Comparison of ENCODE assay signal across 1 cellular context in the genomic region with DNA sequence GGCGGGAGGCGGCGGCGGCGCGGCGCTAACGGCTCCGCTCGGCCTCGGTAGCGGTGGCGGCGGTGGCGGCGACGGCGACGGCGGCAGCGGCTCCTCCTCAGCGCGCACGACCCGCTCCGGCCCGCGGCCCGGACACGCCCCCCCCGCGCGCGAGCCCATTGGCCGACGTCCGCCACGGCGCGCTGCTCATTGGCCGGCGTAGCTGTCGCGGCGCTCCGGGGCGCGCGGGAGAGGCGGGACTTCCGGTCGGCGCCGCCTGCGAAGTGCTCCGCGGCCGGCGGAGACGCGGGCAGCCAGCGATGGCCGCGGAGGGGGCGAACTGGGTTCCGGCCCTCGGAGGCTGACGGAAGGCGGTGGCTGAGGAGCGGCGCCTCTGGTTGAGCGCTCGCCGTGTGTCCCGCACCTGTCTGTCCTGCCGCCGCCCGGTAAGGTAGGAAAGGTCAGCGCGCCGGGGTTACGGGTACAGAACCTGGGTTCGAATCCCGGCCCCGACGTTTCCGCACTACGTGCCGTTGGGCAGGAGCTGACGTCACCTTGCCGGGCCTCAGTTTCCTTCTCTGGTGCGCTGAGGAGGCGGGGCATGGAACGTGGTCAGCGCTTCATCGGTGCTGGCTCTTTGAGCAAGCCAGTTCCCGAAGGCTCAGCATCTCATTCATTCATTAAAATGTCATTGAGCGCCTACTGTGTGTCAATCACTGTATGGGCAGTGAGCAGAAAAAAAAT.
TF ChIP-seq lines count a peak whose summit lies in the region.

A gene (minus strand): TSS at position 108 of the 723 bp plus-strand sequence. CDS start 13,826 bp downstream, outside the sequence.

TF ChIP-seq in HepG2, 621 proteins besides CTCF, POLR2A, EP300 and RAD21 (continued from another document):
- TF ChIP-seq, protein P1, sequence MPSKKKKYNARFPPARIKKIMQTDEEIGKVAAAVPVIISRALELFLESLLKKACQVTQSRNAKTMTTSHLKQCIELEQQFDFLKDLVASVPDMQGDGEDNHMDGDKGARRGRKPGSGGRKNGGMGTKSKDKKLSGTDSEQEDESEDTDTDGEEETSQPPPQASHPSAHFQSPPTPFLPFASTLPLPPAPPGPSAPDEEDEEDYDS (CRISPR knock-in tag; IDR thresholded peaks at IDR 0.05), result no peak
- TF ChIP-seq HNRNPLL (IDR thresholded peaks at IDR 0.05; ENCODE audit: low read depth, low read length, poor library complexity, severe bottlenecking) (peak; percentile 77), ZNF501 (CRISPR knock-in tag; IDR thresholded peaks at IDR 0.05) (no peak), NAIF1 (CRISPR knock-in tag; IDR thresholded peaks at IDR 0.05; ENCODE audit: borderline replicate concordance) (no peak), ZNF570 (CRISPR knock-in tag; IDR thresholded peaks at IDR 0.05; ENCODE audit: borderline replicate concordance) (no peak), GZF1 (CRISPR knock-in tag; IDR thresholded peaks at IDR 0.05) (no peak), ZNF577 (CRISPR knock-in tag; IDR thresholded peaks at IDR 0.05; ENCODE audit: borderline replicate concordance, low read depth) (no peak), ERF (CRISPR knock-in tag; IDR thresholded peaks at IDR 0.05) (peak; percentile 39; the same call in 1 of the 2 replicates), ZKSCAN1 (IDR thresholded peaks at IDR 0.05; ENCODE audit: low read length) (peak; percentile 93), TMF1 (CRISPR knock-in tag; IDR thresholded peaks at IDR 0.05; ENCODE audit: low read depth) (peak; percentile 59; the same call in 1 of the 2 replicates), ZNF296 (CRISPR knock-in tag; conservative IDR thresholded peaks at IDR 0.05) (no peak), RORA (CRISPR knock-in tag; IDR thresholded peaks at IDR 0.05) (no peak), ZNF496 (CRISPR knock-in tag; IDR thresholded peaks at IDR 0.05; ENCODE audit: insufficient replicate concordance) (no peak), ZNF3 (CRISPR knock-in tag; IDR thresholded peaks at IDR 0.05) (no peak), ZNF468 (CRISPR knock-in tag; IDR thresholded peaks at IDR 0.05) (no peak; the same call in 1 of the 2 replicates), NR2F6 (IDR thresholded peaks at IDR 0.05) (no peak), NR2F6 (CRISPR knock-in tag; IDR thresholded peaks at IDR 0.05) (no peak), RBM39 (IDR thresholded peaks at IDR 0.05; ENCODE audit: low read depth, low read length, poor library complexity, severe bottlenecking) (no peak), JARID2 (CRISPR knock-in tag; IDR thresholded peaks at IDR 0.05; ENCODE audit: insufficient replicate concordance) (no peak), SALL2 (CRISPR knock-in tag; IDR thresholded peaks at IDR 0.05) (0 out of 2 replicates have a peak, but pooled peaks have one; percentile 26), ZNF256 (CRISPR knock-in tag; conservative IDR thresholded peaks at IDR 0.05) (0 out of 2 replicates have a peak, but pooled peaks have one; percentile 51), BHLHE40 (IDR thresholded peaks at IDR 0.05; ENCODE audit: low read length) (no peak), MTA3 (CRISPR knock-in tag; IDR thresholded peaks at IDR 0.05) (no peak), NFIB (CRISPR knock-in tag; IDR thresholded peaks at IDR 0.05; ENCODE audit: borderline replicate concordance) (no peak), ZNF547 (CRISPR knock-in tag; IDR thresholded peaks at IDR 0.05) (peak; percentile 84), WIZ (CRISPR knock-in tag; IDR thresholded peaks at IDR 0.05) (no peak), ZNF441 (CRISPR knock-in tag; IDR thresholded peaks at IDR 0.05; ENCODE audit: borderline replicate concordance) (no peak), ZSCAN20 (CRISPR knock-in tag; IDR thresholded peaks at IDR 0.05; ENCODE audit: borderline replicate concordance) (peak; percentile 59; the same call in 1 of the 2 replicates)
- TF ChIP-seq, protein P2, sequence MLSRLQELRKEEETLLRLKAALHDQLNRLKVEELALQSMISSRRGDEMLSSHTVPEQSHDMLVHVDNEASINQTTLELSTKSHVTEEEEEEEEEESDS (CRISPR knock-in tag; IDR thresholded peaks at IDR 0.05; ENCODE audit: borderline replicate concordance), result 0 out of 2 replicates have a peak, but pooled peaks have one; percentile 42
- TF ChIP-seq, protein P3, sequence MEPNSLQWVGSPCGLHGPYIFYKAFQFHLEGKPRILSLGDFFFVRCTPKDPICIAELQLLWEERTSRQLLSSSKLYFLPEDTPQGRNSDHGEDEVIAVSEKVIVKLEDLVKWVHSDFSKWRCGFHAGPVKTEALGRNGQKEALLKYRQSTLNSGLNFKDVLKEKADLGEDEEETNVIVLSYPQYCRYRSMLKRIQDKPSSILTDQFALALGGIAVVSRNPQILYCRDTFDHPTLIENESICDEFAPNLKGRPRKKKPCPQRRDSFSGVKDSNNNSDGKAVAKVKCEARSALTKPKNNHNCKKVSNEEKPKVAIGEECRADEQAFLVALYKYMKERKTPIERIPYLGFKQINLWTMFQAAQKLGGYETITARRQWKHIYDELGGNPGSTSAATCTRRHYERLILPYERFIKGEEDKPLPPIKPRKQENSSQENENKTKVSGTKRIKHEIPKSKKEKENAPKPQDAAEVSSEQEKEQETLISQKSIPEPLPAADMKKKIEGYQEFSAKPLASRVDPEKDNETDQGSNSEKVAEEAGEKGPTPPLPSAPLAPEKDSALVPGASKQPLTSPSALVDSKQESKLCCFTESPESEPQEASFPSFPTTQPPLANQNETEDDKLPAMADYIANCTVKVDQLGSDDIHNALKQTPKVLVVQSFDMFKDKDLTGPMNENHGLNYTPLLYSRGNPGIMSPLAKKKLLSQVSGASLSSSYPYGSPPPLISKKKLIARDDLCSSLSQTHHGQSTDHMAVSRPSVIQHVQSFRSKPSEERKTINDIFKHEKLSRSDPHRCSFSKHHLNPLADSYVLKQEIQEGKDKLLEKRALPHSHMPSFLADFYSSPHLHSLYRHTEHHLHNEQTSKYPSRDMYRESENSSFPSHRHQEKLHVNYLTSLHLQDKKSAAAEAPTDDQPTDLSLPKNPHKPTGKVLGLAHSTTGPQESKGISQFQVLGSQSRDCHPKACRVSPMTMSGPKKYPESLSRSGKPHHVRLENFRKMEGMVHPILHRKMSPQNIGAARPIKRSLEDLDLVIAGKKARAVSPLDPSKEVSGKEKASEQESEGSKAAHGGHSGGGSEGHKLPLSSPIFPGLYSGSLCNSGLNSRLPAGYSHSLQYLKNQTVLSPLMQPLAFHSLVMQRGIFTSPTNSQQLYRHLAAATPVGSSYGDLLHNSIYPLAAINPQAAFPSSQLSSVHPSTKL (CRISPR knock-in tag; IDR thresholded peaks at IDR 0.05), result no peak
- TF ChIP-seq, protein P4, sequence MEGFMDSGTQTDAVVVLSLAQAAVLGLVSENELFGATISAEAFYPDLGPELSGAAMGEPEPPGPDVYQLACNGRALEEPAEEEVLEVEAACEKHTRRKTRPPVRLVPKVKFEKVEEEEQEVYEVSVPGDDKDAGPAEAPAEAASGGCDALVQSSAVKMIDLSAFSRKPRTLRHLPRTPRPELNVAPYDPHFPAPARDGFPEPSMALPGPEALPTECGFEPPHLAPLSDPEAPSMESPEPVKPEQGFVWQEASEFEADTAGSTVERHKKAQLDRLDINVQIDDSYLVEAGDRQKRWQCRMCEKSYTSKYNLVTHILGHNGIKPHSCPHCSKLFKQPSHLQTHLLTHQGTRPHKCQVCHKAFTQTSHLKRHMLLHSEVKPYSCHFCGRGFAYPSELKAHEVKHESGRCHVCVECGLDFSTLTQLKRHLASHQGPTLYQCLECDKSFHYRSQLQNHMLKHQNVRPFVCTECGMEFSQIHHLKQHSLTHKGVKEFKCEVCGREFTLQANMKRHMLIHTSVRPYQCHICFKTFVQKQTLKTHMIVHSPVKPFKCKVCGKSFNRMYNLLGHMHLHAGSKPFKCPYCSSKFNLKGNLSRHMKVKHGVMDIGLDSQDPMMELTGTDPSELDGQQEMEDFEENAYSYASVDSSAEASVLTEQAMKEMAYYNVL (CRISPR knock-in tag; IDR thresholded peaks at IDR 0.05; ENCODE audit: borderline replicate concordance), result no peak
- TF ChIP-seq, protein P5, sequence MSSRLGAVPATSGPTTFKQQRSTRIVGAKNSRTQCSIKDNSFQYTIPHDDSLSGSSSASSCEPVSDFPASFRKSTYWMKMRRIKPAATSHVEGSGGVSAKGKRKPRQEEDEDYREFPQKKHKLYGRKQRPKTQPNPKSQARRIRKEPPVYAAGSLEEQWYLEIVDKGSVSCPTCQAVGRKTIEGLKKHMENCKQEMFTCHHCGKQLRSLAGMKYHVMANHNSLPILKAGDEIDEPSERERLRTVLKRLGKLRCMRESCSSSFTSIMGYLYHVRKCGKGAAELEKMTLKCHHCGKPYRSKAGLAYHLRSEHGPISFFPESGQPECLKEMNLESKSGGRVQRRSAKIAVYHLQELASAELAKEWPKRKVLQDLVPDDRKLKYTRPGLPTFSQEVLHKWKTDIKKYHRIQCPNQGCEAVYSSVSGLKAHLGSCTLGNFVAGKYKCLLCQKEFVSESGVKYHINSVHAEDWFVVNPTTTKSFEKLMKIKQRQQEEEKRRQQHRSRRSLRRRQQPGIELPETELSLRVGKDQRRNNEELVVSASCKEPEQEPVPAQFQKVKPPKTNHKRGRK (CRISPR knock-in tag; IDR thresholded peaks at IDR 0.05), result no peak
- TF ChIP-seq, protein P6, sequence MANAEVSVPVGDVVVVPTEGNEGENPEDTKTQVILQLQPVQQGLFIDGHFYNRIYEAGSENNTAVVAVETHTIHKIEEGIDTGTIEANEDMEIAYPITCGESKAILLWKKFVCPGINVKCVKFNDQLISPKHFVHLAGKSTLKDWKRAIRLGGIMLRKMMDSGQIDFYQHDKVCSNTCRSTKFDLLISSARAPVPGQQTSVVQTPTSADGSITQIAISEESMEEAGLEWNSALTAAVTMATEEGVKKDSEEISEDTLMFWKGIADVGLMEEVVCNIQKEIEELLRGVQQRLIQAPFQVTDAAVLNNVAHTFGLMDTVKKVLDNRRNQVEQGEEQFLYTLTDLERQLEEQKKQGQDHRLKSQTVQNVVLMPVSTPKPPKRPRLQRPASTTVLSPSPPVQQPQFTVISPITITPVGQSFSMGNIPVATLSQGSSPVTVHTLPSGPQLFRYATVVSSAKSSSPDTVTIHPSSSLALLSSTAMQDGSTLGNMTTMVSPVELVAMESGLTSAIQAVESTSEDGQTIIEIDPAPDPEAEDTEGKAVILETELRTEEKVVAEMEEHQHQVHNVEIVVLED (CRISPR knock-in tag; IDR thresholded peaks at IDR 0.05; ENCODE audit: borderline replicate concordance), result peak; percentile 69; the same call in 1 of the 2 replicates
- TF ChIP-seq, protein P7, sequence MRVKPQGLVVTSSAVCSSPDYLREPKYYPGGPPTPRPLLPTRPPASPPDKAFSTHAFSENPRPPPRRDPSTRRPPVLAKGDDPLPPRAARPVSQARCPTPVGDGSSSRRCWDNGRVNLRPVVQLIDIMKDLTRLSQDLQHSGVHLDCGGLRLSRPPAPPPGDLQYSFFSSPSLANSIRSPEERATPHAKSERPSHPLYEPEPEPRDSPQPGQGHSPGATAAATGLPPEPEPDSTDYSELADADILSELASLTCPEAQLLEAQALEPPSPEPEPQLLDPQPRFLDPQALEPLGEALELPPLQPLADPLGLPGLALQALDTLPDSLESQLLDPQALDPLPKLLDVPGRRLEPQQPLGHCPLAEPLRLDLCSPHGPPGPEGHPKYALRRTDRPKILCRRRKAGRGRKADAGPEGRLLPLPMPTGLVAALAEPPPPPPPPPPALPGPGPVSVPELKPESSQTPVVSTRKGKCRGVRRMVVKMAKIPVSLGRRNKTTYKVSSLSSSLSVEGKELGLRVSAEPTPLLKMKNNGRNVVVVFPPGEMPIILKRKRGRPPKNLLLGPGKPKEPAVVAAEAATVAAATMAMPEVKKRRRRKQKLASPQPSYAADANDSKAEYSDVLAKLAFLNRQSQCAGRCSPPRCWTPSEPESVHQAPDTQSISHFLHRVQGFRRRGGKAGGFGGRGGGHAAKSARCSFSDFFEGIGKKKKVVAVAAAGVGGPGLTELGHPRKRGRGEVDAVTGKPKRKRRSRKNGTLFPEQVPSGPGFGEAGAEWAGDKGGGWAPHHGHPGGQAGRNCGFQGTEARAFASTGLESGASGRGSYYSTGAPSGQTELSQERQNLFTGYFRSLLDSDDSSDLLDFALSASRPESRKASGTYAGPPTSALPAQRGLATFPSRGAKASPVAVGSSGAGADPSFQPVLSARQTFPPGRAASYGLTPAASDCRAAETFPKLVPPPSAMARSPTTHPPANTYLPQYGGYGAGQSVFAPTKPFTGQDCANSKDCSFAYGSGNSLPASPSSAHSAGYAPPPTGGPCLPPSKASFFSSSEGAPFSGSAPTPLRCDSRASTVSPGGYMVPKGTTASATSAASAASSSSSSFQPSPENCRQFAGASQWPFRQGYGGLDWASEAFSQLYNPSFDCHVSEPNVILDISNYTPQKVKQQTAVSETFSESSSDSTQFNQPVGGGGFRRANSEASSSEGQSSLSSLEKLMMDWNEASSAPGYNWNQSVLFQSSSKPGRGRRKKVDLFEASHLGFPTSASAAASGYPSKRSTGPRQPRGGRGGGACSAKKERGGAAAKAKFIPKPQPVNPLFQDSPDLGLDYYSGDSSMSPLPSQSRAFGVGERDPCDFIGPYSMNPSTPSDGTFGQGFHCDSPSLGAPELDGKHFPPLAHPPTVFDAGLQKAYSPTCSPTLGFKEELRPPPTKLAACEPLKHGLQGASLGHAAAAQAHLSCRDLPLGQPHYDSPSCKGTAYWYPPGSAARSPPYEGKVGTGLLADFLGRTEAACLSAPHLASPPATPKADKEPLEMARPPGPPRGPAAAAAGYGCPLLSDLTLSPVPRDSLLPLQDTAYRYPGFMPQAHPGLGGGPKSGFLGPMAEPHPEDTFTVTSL (CRISPR knock-in tag; IDR thresholded peaks at IDR 0.05; ENCODE audit: borderline replicate concordance), result no peak
- TF ChIP-seq, protein P8, sequence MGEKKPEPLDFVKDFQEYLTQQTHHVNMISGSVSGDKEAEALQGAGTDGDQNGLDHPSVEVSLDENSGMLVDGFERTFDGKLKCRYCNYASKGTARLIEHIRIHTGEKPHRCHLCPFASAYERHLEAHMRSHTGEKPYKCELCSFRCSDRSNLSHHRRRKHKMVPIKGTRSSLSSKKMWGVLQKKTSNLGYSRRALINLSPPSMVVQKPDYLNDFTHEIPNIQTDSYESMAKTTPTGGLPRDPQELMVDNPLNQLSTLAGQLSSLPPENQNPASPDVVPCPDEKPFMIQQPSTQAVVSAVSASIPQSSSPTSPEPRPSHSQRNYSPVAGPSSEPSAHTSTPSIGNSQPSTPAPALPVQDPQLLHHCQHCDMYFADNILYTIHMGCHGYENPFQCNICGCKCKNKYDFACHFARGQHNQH (CRISPR knock-in tag; IDR thresholded peaks at IDR 0.05), result 0 out of 2 replicates have a peak, but pooled peaks have one; percentile 30
- TF ChIP-seq, protein P9, sequence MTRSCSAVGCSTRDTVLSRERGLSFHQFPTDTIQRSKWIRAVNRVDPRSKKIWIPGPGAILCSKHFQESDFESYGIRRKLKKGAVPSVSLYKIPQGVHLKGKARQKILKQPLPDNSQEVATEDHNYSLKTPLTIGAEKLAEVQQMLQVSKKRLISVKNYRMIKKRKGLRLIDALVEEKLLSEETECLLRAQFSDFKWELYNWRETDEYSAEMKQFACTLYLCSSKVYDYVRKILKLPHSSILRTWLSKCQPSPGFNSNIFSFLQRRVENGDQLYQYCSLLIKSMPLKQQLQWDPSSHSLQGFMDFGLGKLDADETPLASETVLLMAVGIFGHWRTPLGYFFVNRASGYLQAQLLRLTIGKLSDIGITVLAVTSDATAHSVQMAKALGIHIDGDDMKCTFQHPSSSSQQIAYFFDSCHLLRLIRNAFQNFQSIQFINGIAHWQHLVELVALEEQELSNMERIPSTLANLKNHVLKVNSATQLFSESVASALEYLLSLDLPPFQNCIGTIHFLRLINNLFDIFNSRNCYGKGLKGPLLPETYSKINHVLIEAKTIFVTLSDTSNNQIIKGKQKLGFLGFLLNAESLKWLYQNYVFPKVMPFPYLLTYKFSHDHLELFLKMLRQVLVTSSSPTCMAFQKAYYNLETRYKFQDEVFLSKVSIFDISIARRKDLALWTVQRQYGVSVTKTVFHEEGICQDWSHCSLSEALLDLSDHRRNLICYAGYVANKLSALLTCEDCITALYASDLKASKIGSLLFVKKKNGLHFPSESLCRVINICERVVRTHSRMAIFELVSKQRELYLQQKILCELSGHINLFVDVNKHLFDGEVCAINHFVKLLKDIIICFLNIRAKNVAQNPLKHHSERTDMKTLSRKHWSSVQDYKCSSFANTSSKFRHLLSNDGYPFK (CRISPR knock-in tag; IDR thresholded peaks at IDR 0.05; ENCODE audit: borderline replicate concordance), result peak; percentile 35; the same call in 1 of the 2 replicates
TF ChIP-seq in HepG2: peak in this region for 183.
